18 cellular contexts compared by ENCODE assay signal in genomic region chr4:86184216-86184915, GRCh38.
"Had no signal": no experiment of that assay in that cellular context is flagged by ENCODE, and none has a peak within 500 bp of the region (broad histone marks: within the 10 kb centered on the region; RNA-seq: fewer than 3 reads in every experiment).

No MANE protein-coding gene starts in this region.

- H3K9ac ChIP-seq: neural progenitor cell had no signal

- H3K4me1 ChIP-seq: heart left ventricle, neural progenitor cell, right lobe of liver had no signal

- DNase-seq: activated CD4-positive, alpha-beta memory T cell treated with anti-CD3 and anti-CD28 coated beads, Interleukin-2, amount 10 ng/mL, durations not matched to agents 7 days and 5 days; activated CD4-positive, alpha-beta T cell treated with anti-CD3 and anti-CD28 coated beads for 4 hours; activated effector memory CD4-positive, alpha-beta T cell treated with Interleukin-2 at 50 U/mL for 16 hours; activated T-cell treated with anti-CD3 and anti-CD28 coated beads, Interleukin-2, amount 50 U/mL, for 24 hours; dermis blood vessel endothelial cell; effector memory CD8-positive, alpha-beta T cell; erythroblast; heart left ventricle; ovary; right lobe of liver; T-helper 17 cell had no signal

- H3K27ac Mint-ChIP-seq: activated CD4-positive, alpha-beta memory T cell treated with anti-CD3 and anti-CD28 coated beads, Interleukin-2, amount 10 ng/mL, durations not matched to agents 7 days and 5 days; activated naive CD4-positive, alpha-beta T cell treated with anti-CD3 and anti-CD28 coated beads, Interleukin-2, amount 50 U/mL, for 72 hours; activated T-cell treated with anti-CD3 and anti-CD28 coated beads, Interleukin-2, amount 50 U/mL, for 24 hours; effector memory CD8-positive, alpha-beta T cell; neural progenitor cell; stimulated activated naive CD8-positive, alpha-beta T cell treated with anti-CD3 and anti-CD28 coated beads, Interleukin-15, Interleukin-2, amounts not matched to agents 100 ng/mL and 50 ng/mL, for 24 hours; T-helper 17 cell; type B pancreatic cell had no signal

- ATAC-seq: activated naive CD4-positive, alpha-beta T cell treated with anti-CD3 and anti-CD28 coated beads, Interleukin-2, amount 50 U/mL, for 72 hours; effector memory CD8-positive, alpha-beta T cell; heart left ventricle; right lobe of liver; T-helper 17 cell had no signal

- H2AFZ ChIP-seq: neural progenitor cell had no signal

- H3K9me3 ChIP-seq: ovary had no signal

- H3K4me1 Mint-ChIP-seq: activated CD4-positive, alpha-beta memory T cell treated with anti-CD3 and anti-CD28 coated beads, Interleukin-2, amount 10 ng/mL, durations not matched to agents 7 days and 5 days; neural progenitor cell; T-helper 17 cell had no signal

- H3K4me3 Mint-ChIP-seq: activated CD4-positive, alpha-beta memory T cell treated with anti-CD3 and anti-CD28 coated beads, Interleukin-2, amount 10 ng/mL, durations not matched to agents 7 days and 5 days; activated T-cell treated with anti-CD3 and anti-CD28 coated beads, Interleukin-2, amount 50 U/mL, for 24 hours; effector memory CD8-positive, alpha-beta T cell; neural progenitor cell; stimulated activated naive CD8-positive, alpha-beta T cell treated with anti-CD3 and anti-CD28 coated beads, Interleukin-15, Interleukin-2, amounts not matched to agents 100 ng/mL and 50 ng/mL, for 24 hours; T-helper 17 cell; type B pancreatic cell had no signal

- H3K27me3 Mint-ChIP-seq: activated CD4-positive, alpha-beta memory T cell treated with anti-CD3 and anti-CD28 coated beads, Interleukin-2, amount 10 ng/mL, durations not matched to agents 7 days and 5 days; activated T-cell treated with anti-CD3 and anti-CD28 coated beads, Interleukin-2, amount 50 U/mL, for 24 hours; effector memory CD8-positive, alpha-beta T cell; stimulated activated naive CD8-positive, alpha-beta T cell treated with anti-CD3 and anti-CD28 coated beads, Interleukin-15, Interleukin-2, amounts not matched to agents 100 ng/mL and 50 ng/mL, for 24 hours; T-helper 17 cell; type B pancreatic cell had no signal

- FAIRE-seq: frontal cortex, islet of Langerhans had no signal

- H3K27me3 ChIP-seq: heart left ventricle, neural progenitor cell, ovary, right lobe of liver had no signal

- H3K27ac ChIP-seq: heart left ventricle, neural progenitor cell, ovary, right lobe of liver had no signal

- H3K4me3 ChIP-seq: heart left ventricle, lung, neural progenitor cell, ovary, right lobe of liver had no signal

- H3K36me3 ChIP-seq: heart left ventricle, ovary, right lobe of liver had no signal

- H3K4me2 ChIP-seq: neural progenitor cell had no signal
